Comparison of ENCODE assay signal across 23 cellular contexts in genomic region chr7:8206950-8207349, GRCh38. TPM values are rescaled to one million over a fixed set of nuclear protein-coding genes. Genes with fewer than 3 reads are reported as not detected.
DNase-seq lines count a peak whose midpoint lies in the region; FAIRE-seq and TF ChIP-seq lines count a peak whose summit lies in the region.
"Had no signal": no experiment of that assay in that cellular context is flagged by ENCODE, and none has a peak within 500 bp of the region (broad histone marks: within the 10 kb centered on the region; RNA-seq: fewer than 3 reads in every experiment).

No MANE protein-coding gene starts in this region.

- H2AFZ ChIP-seq in H9 (ENCODE audit: low read length) (no peak overlapping the region), H1 (ENCODE audit: low read length) (no peak overlapping the region), neuronal stem cell (ENCODE audit: low read length) (peak overlapping the region; percentile 24)
- H2AFZ ChIP-seq: GM23248 had no signal

- WGBS in H9 (ENCODE audit: extremely low coverage, insufficient read length, low lambda C conversion rate): no CpG with 5 or more reads among the region's 1 CpG
- WGBS in H1 (ENCODE audit: extremely low coverage in 1 of 2, insufficient coverage in 1 of 2, insufficient read length in 1 of 2, insufficient replicate concordance in 2 of 2, low coverage in 1 of 2, low lambda C conversion rate in 2 of 2, missing lambda C conversion rate in 1 of 2), 2 experiments: 85% methylated on average over 1 of the region's 1 CpG; no CpG with 5 or more reads in 1 of the 2 experiments
- WGBS in neuronal stem cell (ENCODE audit: extremely low coverage in 2 of 2, insufficient read length in 2 of 2, insufficient replicate concordance in 1 of 2), 2 donors: no CpG with 5 or more reads among the region's 1 CpG

- POLR2A ChIA-PET in H1 (lab: Charles Lee; ENCODE audit: partially characterized antibody): no interaction called here

- no peaks in the 10 kb centered on the region for H3K9me3 ChIP-seq in H9 (ENCODE audit: control insufficient read depth, low read depth, low read length)
- no peaks in the 10 kb centered on the region for H3K9me3 ChIP-seq in H1 (ENCODE audit: insufficient read depth in 2 of 2, low read depth in 1 of 2, low read length in 1 of 2)
- no peaks in the 10 kb centered on the region for H3K9me3 ChIP-seq in iPS-20b (ENCODE audit: insufficient read depth, low read depth, low read length)
- H3K9me3 ChIP-seq in neuronal stem cell (replicated peaks in 1 of 2; ENCODE audit: control insufficient read depth in 2 of 2, insufficient read depth in 1 of 2, low read depth in 1 of 2, low read length in 2 of 2): no peaks in the 10 kb centered on the region
- H3K9me3 ChIP-seq: BLaER1 had no signal

- H3K23me2 ChIP-seq in H9 (ENCODE audit: insufficient read length, low read depth, low read length, poor library complexity, severe bottlenecking) (no peaks in the 10 kb centered on the region), H1 (ENCODE audit: low read depth, low read length) (no peaks in the 10 kb centered on the region)

- H3K27me3 ChIP-seq in H9 (ENCODE audit: insufficient read depth, low read length) (no peaks in the 10 kb centered on the region), H1 (replicated peaks in 1 of 4; ENCODE audit: control insufficient read depth in 3 of 4, extremely low read depth in 1 of 4, insufficient read depth in 3 of 4, low read length in 3 of 4) (no peaks in the 10 kb centered on the region), iPS-20b (ENCODE audit: insufficient read depth, low read length) (no peaks in the 10 kb centered on the region), neuronal stem cell (ENCODE audit: control insufficient read depth in 3 of 3, insufficient read depth in 3 of 3, low read depth in 1 of 3, low read length in 3 of 3) (no peaks in the 10 kb centered on the region)
- H3K27me3 ChIP-seq: BLaER1 had no signal

- FAIRE-seq in H1 (lab: Jason Lieb, UNC): no peak
- FAIRE-seq: D721Med, GM12891, H54 had no signal

- CTCF ChIA-PET in H1 (lab: Charles Lee; ENCODE audit: partially characterized antibody): interaction anchor here (0.8 to 1.2 kb wide), 3 partner anchors 10 to 17 kb away, joined by 3 read pairs; no protein-coding TSS in a partner anchor

- H4K20me1 ChIP-seq in H9 (ENCODE audit: control insufficient read depth, insufficient read depth, insufficient read length) (no peaks in the 10 kb centered on the region), H1 (replicated peaks in 1 of 2; ENCODE audit: control insufficient read depth in 1 of 2, insufficient read depth in 2 of 2, low read length in 2 of 2) (no peaks in the 10 kb centered on the region)
- H4K20me1 ChIP-seq: BLaER1 had no signal

- peak overlapping the region in 2 of 3 experiments; percentile 26 to 54; a peak in 1 of 7 replicates for H3K27ac Mint-ChIP-seq in H9
- H3K27ac Mint-ChIP-seq: B cell; CD4-positive, alpha-beta T cell; CD8-positive, alpha-beta memory T cell had no signal

- no peak overlapping the region for H3K4ac ChIP-seq in H9 (ENCODE audit: low read depth, low read length)
- H3K4ac ChIP-seq in H1 (replicated peaks; ENCODE audit: insufficient read length, low read depth, low read length): no peak overlapping the region
- no peak overlapping the region for H3K4ac ChIP-seq in neuronal stem cell (ENCODE audit: low read length)

- H3K79me1 ChIP-seq in H9 (ENCODE audit: insufficient read depth, low read depth, low read length, poor library complexity, severe bottlenecking) (no peaks in the 10 kb centered on the region), H1 (ENCODE audit: low read depth, low read length) (no peaks in the 10 kb centered on the region), neuronal stem cell (ENCODE audit: low read depth, low read length) (no peaks in the 10 kb centered on the region)

- H3K4me1 ChIP-seq in H9 (ENCODE audit: insufficient read depth, low read length) (peaks cover 11% of the 10 kb centered on the region; the same call in 1 of the 2 replicates), H1 (replicated peaks in 1 of 4; ENCODE audit: control insufficient read depth in 3 of 4, insufficient read depth in 4 of 4, low read length in 3 of 4) (peaks cover 2 to 16% (median 10%) of the 10 kb centered on the region in 4 experiments; a peak in 5 of 7 replicates), iPS-20b (ENCODE audit: insufficient read depth, low read length) (peaks cover 24% of the 10 kb centered on the region), neuronal stem cell (ENCODE audit: control insufficient read depth in 2 of 2, insufficient read depth in 1 of 2, low read depth in 1 of 2, low read length in 2 of 2) (peaks cover 16 to 46% of the 10 kb centered on the region in 2 donors)
- H3K4me1 ChIP-seq: BLaER1 had no signal

- no peak overlapping the region for H2BK12ac ChIP-seq in H9 (ENCODE audit: insufficient read length, low read depth, low read length)
- no peak overlapping the region for H2BK12ac ChIP-seq in H1 (ENCODE audit: low read depth, low read length)
- H2BK12ac ChIP-seq in neuronal stem cell (ENCODE audit: low read length): no peak overlapping the region

- TF ChIP-seq CTCF in H9 (conservative IDR thresholded peaks at IDR 0.05) (no peak), H1 (IDR thresholded peaks at IDR 0.05; ENCODE audit: control extremely low read depth in 1 of 3, insufficient read depth in 1 of 3, low read depth in 1 of 3, low read length in 3 of 3) (no peak), GM13977 (IDR thresholded peaks at IDR 0.05; ENCODE audit: extremely low read depth, insufficient read depth, missing control alignments) (no peak)

- H3K79me2 ChIP-seq in H9 (ENCODE audit: insufficient read depth, low read length): no peaks in the 10 kb centered on the region
- H3K79me2 ChIP-seq in H1 (ENCODE audit: control insufficient read depth in 1 of 2, insufficient read depth in 2 of 2, low read length in 2 of 2): no peaks in the 10 kb centered on the region

- H3K14ac ChIP-seq in H9 (ENCODE audit: insufficient read depth, low read length) (no peak overlapping the region), H1 (ENCODE audit: insufficient read length) (no peak overlapping the region), neuronal stem cell (ENCODE audit: low read length) (no peak overlapping the region)

- no peak for TF ChIP-seq POLR2A in H1 (IDR thresholded peaks at IDR 0.05; ENCODE audit: control extremely low read depth in 1 of 2, low read depth in 2 of 2, low read length in 2 of 2)

- H2BK20ac ChIP-seq in H9 (ENCODE audit: low read depth, low read length, poor library complexity, severe bottlenecking) (no peak overlapping the region), H1 (ENCODE audit: low read length) (no peak overlapping the region)

- H3K27me3 Mint-ChIP-seq in H9 (ENCODE audit: low read depth): no peaks in the 10 kb centered on the region
- H3K27me3 Mint-ChIP-seq: B cell; CD4-positive, alpha-beta T cell; CD8-positive, alpha-beta memory T cell had no signal

- no peak overlapping the region for H4K8ac ChIP-seq in H9 (replicated peaks; ENCODE audit: insufficient read length, low read depth, low read length)
- H4K8ac ChIP-seq in H1 (ENCODE audit: extremely low read depth, insufficient read depth, low read length): no peak overlapping the region
- H4K8ac ChIP-seq in neuronal stem cell (ENCODE audit: low read depth, low read length): no peak overlapping the region

- H3K9ac ChIP-seq in H9 (ENCODE audit: extremely low read depth, insufficient read length, low read length) (no peak overlapping the region), H1 (replicated peaks in 1 of 4; ENCODE audit: extremely low read depth in 1 of 4, low read depth in 3 of 4, low read length in 3 of 4) (no peak overlapping the region), iPS-20b (ENCODE audit: low read depth, low read length) (no peak overlapping the region), neuronal stem cell (ENCODE audit: low read depth, low read length, poor library complexity) (no peak overlapping the region)
- H3K9ac ChIP-seq: BLaER1, GM23248 had no signal

- H2BK15ac ChIP-seq in H9 (ENCODE audit: low read depth, low read length) (no peak overlapping the region), H1 (ENCODE audit: low read length) (no peak overlapping the region), neuronal stem cell (ENCODE audit: low read length) (no peak overlapping the region)

- H3K4me3 ChIP-seq in H1 (ENCODE audit: extremely low read depth in 1 of 4, insufficient read depth in 2 of 4, low read depth in 3 of 4, low read length in 4 of 4): no peak overlapping the region
- 0 out of 2 replicates have a peak overlapping the region, but pooled peaks have one; percentile 4 for H3K4me3 ChIP-seq in iPS-20b (ENCODE audit: low read length)
- H3K4me3 ChIP-seq in neuronal stem cell (ENCODE audit: low read length in 2 of 2): no peak overlapping the region
- H3K4me3 ChIP-seq: BLaER1, GM23248 had no signal

- no peak overlapping the region for H3T11ph ChIP-seq in H9 (ENCODE audit: low read length)

- H3K4me2 ChIP-seq in H9 (ENCODE audit: insufficient read depth, insufficient read length, low read length) (peak overlapping the region; percentile 19), H1 (ENCODE audit: insufficient read depth in 1 of 2, low read depth in 2 of 2, low read length in 2 of 2) (no peak overlapping the region), neuronal stem cell (ENCODE audit: insufficient read depth, low read length, poor library complexity, severe bottlenecking) (no peak overlapping the region)
- H3K4me2 ChIP-seq: BLaER1 had no signal

- H4K5ac ChIP-seq in H9 (ENCODE audit: insufficient read length, low read depth, low read length): no peak overlapping the region
- H4K5ac ChIP-seq in H1 (ENCODE audit: insufficient read length, low read depth, low read length): no peak overlapping the region

- no peak overlapping the region for H3K23ac ChIP-seq in H9 (ENCODE audit: insufficient read length, low read depth, low read length)
- H3K23ac ChIP-seq in H1 (ENCODE audit: insufficient read length): no peak overlapping the region
- no peak overlapping the region for H3K23ac ChIP-seq in neuronal stem cell (ENCODE audit: low read depth, low read length, poor library complexity)

- H2BK5ac ChIP-seq in H9 (ENCODE audit: insufficient read length, low read length) (no peak overlapping the region), H1 (ENCODE audit: low read depth, low read length) (no peak overlapping the region), neuronal stem cell (ENCODE audit: low read length) (no peak overlapping the region)

- H3K27ac ChIP-seq in H9 (ENCODE audit: insufficient read length, low read depth, low read length): no peak overlapping the region
- no peak overlapping the region for H3K27ac ChIP-seq in H1 (ENCODE audit: low read depth, low read length)
- no peak overlapping the region for H3K27ac ChIP-seq in iPS-20b (ENCODE audit: low read length)
- no peak overlapping the region for H3K27ac ChIP-seq in neuronal stem cell (replicated peaks; ENCODE audit: low read length)
- H3K27ac ChIP-seq: BLaER1, C4-2B, GM23248 had no signal

- no peak for TF ChIP-seq EP300 in H1 (IDR thresholded peaks at IDR 0.05; ENCODE audit: borderline replicate concordance in 1 of 2, low read depth in 2 of 2, low read length in 2 of 2)

- no peak for TF ChIP-seq RAD21 in H1 (IDR thresholded peaks at IDR 0.05 in 1 of 2, conservative IDR thresholded peaks at IDR 0.05 in 1 of 2; ENCODE audit: low read depth in 2 of 2, low read length in 2 of 2)

- in situ Hi-C loops in GM13977 (cut with MboI; ENCODE audit: low pct_unique_long_range_greater_than_20kb, low sequenced_read_pairs, unreplicated experiment): loop anchor here (25.0 kb wide), 2 partner anchors 545 to 770 kb away; no protein-coding TSS in a partner anchor

- no peaks in the 10 kb centered on the region for H3K9me3 Mint-ChIP-seq in H9
- H3K9me3 Mint-ChIP-seq: CD4-positive, alpha-beta T cell; CD8-positive, alpha-beta memory T cell had no signal

- H3K18ac ChIP-seq in H9 (ENCODE audit: insufficient read length, low read depth, low read length) (no peak overlapping the region), H1 (ENCODE audit: extremely low read depth, low read length) (no peak overlapping the region), neuronal stem cell (ENCODE audit: low read length) (no peak overlapping the region)

- DNase-seq in H9 (no peak), H1 (ENCODE audit: low read depth in 1 of 2, low spot score in 2 of 2) (no peak), neuronal stem cell (ENCODE audit: low spot score) (no peak), GM13977 (ENCODE audit: low spot score) (no peak), AML-193 (lab: John Stamatoyannopoulos, UW) (no peak), NCI-H1092 treated with DMSO at 0.1 percent for 48 hours (lab: John Stamatoyannopoulos, UW) (no peak), GM03348 (ENCODE audit: low spot score) (no peak)
- DNase-seq: CD4-positive, alpha-beta T cell; CD8-positive, alpha-beta memory T cell; DMS 273 treated with DMSO at 0.1 percent for 48 hours; DMS79; EL; GDM1; GM23248; HCEC 1CT had no signal

- H3K4me1 Mint-ChIP-seq in H9: peaks cover 38 to 39% of the 10 kb centered on the region in 2 experiments
- H3K4me1 Mint-ChIP-seq: B cell had no signal

- H4K91ac ChIP-seq in H9 (ENCODE audit: insufficient read length, low read depth, low read length) (no peak overlapping the region), H1 (replicated peaks; ENCODE audit: insufficient read length, low read length) (no peak overlapping the region), neuronal stem cell (ENCODE audit: low read depth, low read length, poor library complexity) (no peak overlapping the region)

- H3K4me3 Mint-ChIP-seq in H9: no peak overlapping the region
- H3K4me3 Mint-ChIP-seq: B cell; CD4-positive, alpha-beta T cell; CD8-positive, alpha-beta memory T cell had no signal

- H3K56ac ChIP-seq in H9 (ENCODE audit: insufficient read length, low read depth, low read length) (no peak overlapping the region), H1 (replicated peaks; ENCODE audit: insufficient read length, low read depth, low read length) (no peak overlapping the region)

- H2AK5ac ChIP-seq in H9 (ENCODE audit: insufficient read length, low read length): no peak overlapping the region
- no peak overlapping the region for H2AK5ac ChIP-seq in H1 (ENCODE audit: low read depth, low read length)
- no peak overlapping the region for H2AK5ac ChIP-seq in neuronal stem cell (ENCODE audit: low read depth, low read length)

- H3K36me3 ChIP-seq in H1 (ENCODE audit: control insufficient read depth in 2 of 4, insufficient read depth in 4 of 4, low read length in 3 of 4) (no peaks in the 10 kb centered on the region), iPS-20b (ENCODE audit: insufficient read depth, low read depth, low read length) (no peaks in the 10 kb centered on the region), neuronal stem cell (replicated peaks in 1 of 2; ENCODE audit: control insufficient read depth in 2 of 2, insufficient read depth in 2 of 2, low read length in 2 of 2) (no peaks in the 10 kb centered on the region)
- H3K36me3 ChIP-seq: BLaER1 had no signal

- peaks cover 3 to 4% (median 4%) of the 10 kb centered on the region in 3 experiments; a peak in 4 of 7 replicates for H3K36me3 Mint-ChIP-seq in H9 (ENCODE audit: insufficient read depth in 1 of 3, low read depth in 3 of 3)
- H3K36me3 Mint-ChIP-seq: CD8-positive, alpha-beta memory T cell had no signal

- H2BK120ac ChIP-seq in H9 (ENCODE audit: low read depth, low read length, poor library complexity, severe bottlenecking): no peak overlapping the region
- H2BK120ac ChIP-seq in H1 (replicated peaks; ENCODE audit: low read depth, low read length): no peak overlapping the region
- H2BK120ac ChIP-seq in neuronal stem cell (ENCODE audit: low read depth, low read length): no peak overlapping the region

RNA-seq across cellular contexts. Expression of gene ICA1, which starts 55.0 kb away (rescaled TPM):
- total RNA-seq in H9 (2021): 28.8 and 29.2 TPM in 2 replicates
- 36.9 and 37.1 TPM in 2 replicates for total RNA-seq in H1 (2021; fragmentation: NEBNext Ultra II Directional; extraction: Animal tissue kit (Norgen Biotek cat#: 25700))
- polyA plus RNA-seq in H1 (2011; rRNA removed): 9.4 and 14.9 TPM in 2 replicates
- 20.1 TPM for polyA plus RNA-seq in H1 (2011; cell fraction: cytosol; rRNA removed)
- polyA plus RNA-seq in H1 (2011; cell fraction: nucleus; rRNA removed): 32.5 TPM
- 30.2 to 43.2 TPM (median 36.3 TPM) in 4 replicates for polyA plus RNA-seq in H1 (2012, experiment 1 of 2)
- polyA plus RNA-seq in H1 (2012, experiment 2 of 2): 5.6 TPM
- polyA plus RNA-seq in H1 (2013, experiment 1 of 2): 40.4 TPM
- polyA plus RNA-seq in H1 (2013, experiment 2 of 2): 37.6 TPM
- 15.7 and 18.4 TPM in 2 replicates for polyA minus RNA-seq in H1 (2011; rRNA and poly(A)+ RNA removed)
- polyA minus RNA-seq in H1 (2011; cell fraction: cytosol; rRNA and poly(A)+ RNA removed): 10.9 TPM
- polyA minus RNA-seq in H1 (2011; cell fraction: nucleus; rRNA and poly(A)+ RNA removed): 29.2 TPM
- 6.6 TPM for polyA plus RNA-seq in neuronal stem cell (2013, experiment 1 of 2)
- 7.8 TPM for polyA plus RNA-seq in neuronal stem cell (2013, experiment 2 of 2)
- total RNA-seq: A673, B cell, GM23248 had no signal
- polyA plus RNA-seq: GM23248 had no signal
